8 cellular contexts compared by ENCODE assay signal in genomic region chr17:15945493-15946209, GRCh38. TPM values are rescaled to one million over a fixed set of nuclear protein-coding genes. Genes with fewer than 3 reads are reported as not detected.
DNase-seq lines count a peak whose midpoint lies in the region; ATAC-seq, FAIRE-seq and TF ChIP-seq lines count a peak whose summit lies in the region.

No MANE protein-coding gene starts in this region.

- H3K9ac ChIP-seq in iPS-18a (ENCODE audit: low read length), result peak overlapping the region; percentile 41

- WGBS in small intestine, 3 donors, result 3 to 6% (median 5%) methylated on average over 61 to 68 of the region's 68 CpGs

- in situ Hi-C loops in ACHN (cut with HindIII; ENCODE audit: low pct_ligation_motif_present, low pct_unique_long_range_greater_than_20kb, low sequenced_read_pairs), result no loop called here

- no peak for TF ChIP-seq CTCF in AG10803 (conservative IDR thresholded peaks at IDR 0.05; ENCODE audit: low read length)

- H3K4me3 ChIP-seq in AG10803 (ENCODE audit: low read length) (peak overlapping the region; percentile 68), iPS-18a (ENCODE audit: low read length) (peak overlapping the region; percentile 67), small intestine (ENCODE audit: low read depth in 1 of 2, low read length in 2 of 2) (peak overlapping the region; percentile 14 to 54)

- H3K27me3 ChIP-seq in iPS-18a (ENCODE audit: control insufficient read depth, insufficient read depth, low read length) (peaks cover 46% of the 10 kb centered on the region), small intestine (ENCODE audit: control insufficient read depth in 2 of 2, insufficient read depth in 2 of 2, low read length in 2 of 2) (peaks cover 0 to 5% of the 10 kb centered on the region in 2 donors)

- no peak for DNase-seq in AG10803 (ENCODE audit: low read depth)
- peak; percentile 53 for DNase-seq in activated naive CD4-positive, alpha-beta T cell treated with anti-CD3 and anti-CD28 coated beads, Interleukin-2, amount 50 U/mL, for 16 hours
- DNase-seq in small intestine, result no peak
- no peak for DNase-seq in ACHN

- ATAC-seq in HG03432 (IDR thresholded peaks at IDR 0.05; ENCODE audit: unreplicated experiment), result peak; percentile 2
- ATAC-seq in GM21737 (IDR thresholded peaks at IDR 0.05; ENCODE audit: unreplicated experiment), result no peak
- no peak for ATAC-seq in GM18867 (IDR thresholded peaks at IDR 0.05; ENCODE audit: unreplicated experiment)

- H3K36me3 ChIP-seq in iPS-18a (ENCODE audit: control insufficient read depth, low read depth, low read length), result no peaks in the 10 kb centered on the region
- no peaks in the 10 kb centered on the region for H3K36me3 ChIP-seq in small intestine (ENCODE audit: control insufficient read depth in 2 of 2, insufficient read depth in 2 of 2, low read length in 2 of 2)

- H3K4me1 ChIP-seq in iPS-18a (ENCODE audit: control insufficient read depth, low read depth, low read length) (peaks cover 5% of the 10 kb centered on the region), small intestine (ENCODE audit: control insufficient read depth in 2 of 2, insufficient read depth in 1 of 2, low read depth in 1 of 2, low read length in 1 of 2) (no peaks in the 10 kb centered on the region)

- no peak for FAIRE-seq in small intestine (lab: Jason Lieb, UNC)

- H3K9me3 ChIP-seq in iPS-18a (ENCODE audit: control insufficient read depth, low read depth, low read length), result no peaks in the 10 kb centered on the region
- no peaks in the 10 kb centered on the region for H3K9me3 ChIP-seq in small intestine (ENCODE audit: control insufficient read depth, low read depth)

- H3K27ac ChIP-seq in iPS-18a (ENCODE audit: low read length) (no peak overlapping the region), small intestine (ENCODE audit: low read depth in 1 of 2, low read length in 1 of 2) (no peak overlapping the region)

RNA-seq across cellular contexts. Expression of gene ADORA2B, which starts 0.7 kb away (rescaled TPM):
- polyA plus RNA-seq in small intestine, result 1 to 10 TPM in 1 of 3 donors, not detected in 2; 3.0 TPM

RNA-seq across cellular contexts. Expression of gene ZSWIM7, which starts 53.9 kb away (rescaled TPM):
- polyA plus RNA-seq in small intestine, result 10 to 100 TPM; 20.0 to 33.8 (median 23.3) TPM

RNA-seq across cellular contexts. Expression of gene TTC19, which starts 54.0 kb away (rescaled TPM):
- polyA plus RNA-seq in small intestine, result 10 to 100 TPM; 28.9 to 37.4 (median 34.0) TPM
